In the genomic region with DNA sequence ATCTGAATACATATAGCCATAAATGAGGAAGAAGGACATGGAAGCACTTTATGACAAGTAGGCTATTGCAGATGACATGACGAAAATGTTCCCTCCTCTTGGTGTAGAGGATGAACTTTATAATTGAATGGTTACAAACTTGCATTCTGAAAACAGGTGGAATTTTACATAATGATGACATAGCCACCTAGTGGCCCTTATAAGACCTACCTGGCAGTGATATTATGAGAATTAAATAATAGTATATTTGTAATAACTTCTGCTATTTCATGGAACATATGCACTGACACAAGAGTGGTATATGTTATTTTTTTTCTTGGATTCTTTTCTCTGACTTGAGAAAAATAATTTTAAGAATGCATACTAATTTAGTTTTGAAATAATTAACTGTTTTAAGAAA, we compare ENCODE assay signal across 9 cellular contexts. TPM values are rescaled to one million over a fixed set of nuclear protein-coding genes. Genes with fewer than 3 reads are reported as not detected.
DNase-seq lines count a peak whose midpoint lies in the region; ATAC-seq and TF ChIP-seq lines count a peak whose summit lies in the region.
"Had no signal": no experiment of that assay in that cellular context is flagged by ENCODE, and none has a peak within 500 bp of the region (broad histone marks: within the 10 kb centered on the region; RNA-seq: fewer than 3 reads in every experiment).

No MANE protein-coding gene starts in this region.

- no peak overlapping the region for H3K9ac ChIP-seq in PC-3 (ENCODE audit: low read length)

- no peaks in the 10 kb centered on the region for H3K4me1 ChIP-seq in heart left ventricle
- no peaks in the 10 kb centered on the region for H3K4me1 ChIP-seq in right cardiac atrium (ENCODE audit: control insufficient read depth, insufficient read depth, low read length)
- H3K4me1 ChIP-seq in PC-3 (ENCODE audit: insufficient read depth, low read length) = no peaks in the 10 kb centered on the region
- no peaks in the 10 kb centered on the region for H3K4me1 ChIP-seq in esophagus squamous epithelium

- H2AFZ ChIP-seq in PC-3 (ENCODE audit: low read length) = no peak overlapping the region

- ATAC-seq in heart left ventricle (no peak), right cardiac atrium (no peak), PC-3 (peak; percentile 43), HG02623 (IDR thresholded peaks at IDR 0.05; ENCODE audit: unreplicated experiment) (no peak)

- H3K4me1 Mint-ChIP-seq in type B pancreatic cell (ENCODE audit: unreplicated experiment) = no peaks in the 10 kb centered on the region

- POLR2A ChIA-PET in PC-3 (lab: Charles Lee; ENCODE audit: unreplicated experiment) = no interaction called here

- no peaks in the 10 kb centered on the region for H3K9me2 ChIP-seq in PC-3 (replicated peaks; ENCODE audit: low read length)

- no peak overlapping the region for H3K4me2 ChIP-seq in PC-3 (ENCODE audit: low read length)

- no peaks in the 10 kb centered on the region for H3K36me3 Mint-ChIP-seq in type B pancreatic cell

- H4K20me1 ChIP-seq in PC-3 (ENCODE audit: low read length) = no peaks in the 10 kb centered on the region

- no TSS peak for BruUV-seq in PC-3 (replicated peaks; lab: Mats Ljungman, UMichigan)

- H3K9me3 Mint-ChIP-seq in type B pancreatic cell = no peaks in the 10 kb centered on the region

- no peaks in the 10 kb centered on the region for H3K79me2 ChIP-seq in PC-3 (ENCODE audit: low read length)

- no peak overlapping the region for H3K27ac Mint-ChIP-seq in type B pancreatic cell

- H3K4me3 Mint-ChIP-seq in type B pancreatic cell = no peak overlapping the region

- no peak for DNase-seq in heart left ventricle
- DNase-seq in right cardiac atrium = no peak
- peak; percentile 52 for DNase-seq in PC-3
- no peak for DNase-seq in esophagus squamous epithelium (lab: John Stamatoyannopoulos, UW)
- no peak for DNase-seq in type B pancreatic cell (ENCODE audit: extremely low spot score, unreplicated experiment)
- no peak for DNase-seq in NCI-H146 treated with DMSO at 0.1 percent for 48 hours (lab: John Stamatoyannopoulos, UW; ENCODE audit: unreplicated experiment)
- DNase-seq in NCI-H2081 treated with DMSO at 0.1 percent for 48 hours (lab: John Stamatoyannopoulos, UW) = no peak
- DNase-seq: DMS79 treated with DMSO at 0.1 percent for 48 hours had no signal

- H3K27ac ChIP-seq in heart left ventricle = no peak overlapping the region
- no peak overlapping the region for H3K27ac ChIP-seq in right cardiac atrium (ENCODE audit: low read length)
- H3K27ac ChIP-seq in PC-3 (ENCODE audit: low read length) = no peak overlapping the region
- no peak overlapping the region for H3K27ac ChIP-seq in esophagus squamous epithelium

- H3F3A ChIP-seq in PC-3 (ENCODE audit: low read length, unreplicated experiment) = no peaks in the 10 kb centered on the region

- intact Hi-C loops in heart left ventricle (cut with DNase I) = no loop called here
- intact Hi-C loops in right cardiac atrium (cut with DNase I) = no loop called here
- intact Hi-C loops in PC-3 (cut with micrococcal nuclease) = loop anchor here (1.0 to 2.0 kb wide), 2 partner anchors 112 to 236 kb away; no protein-coding TSS in a partner anchor
- intact Hi-C loops in esophagus squamous epithelium (cut with DNase I) = no loop called here

- peaks cover 0 to 9% (median 0%) of the 10 kb centered on the region in 12 donors for H3K9me3 ChIP-seq in heart left ventricle
- H3K9me3 ChIP-seq in right cardiac atrium (ENCODE audit: control insufficient read depth, low read length) = no peaks in the 10 kb centered on the region
- no peaks in the 10 kb centered on the region for H3K9me3 ChIP-seq in PC-3 (ENCODE audit: low read length)
- H3K9me3 ChIP-seq in esophagus squamous epithelium = no peaks in the 10 kb centered on the region

- no peaks in the 10 kb centered on the region for H3K27me3 ChIP-seq in heart left ventricle
- H3K27me3 ChIP-seq in right cardiac atrium (ENCODE audit: control insufficient read depth, insufficient read depth) = no peaks in the 10 kb centered on the region
- peaks cover 9% of the 10 kb centered on the region for H3K27me3 ChIP-seq in PC-3 (ENCODE audit: low read length)
- no peaks in the 10 kb centered on the region for H3K27me3 ChIP-seq in esophagus squamous epithelium

- CTCF ChIA-PET in PC-3 (lab: Charles Lee) = interaction anchor here (0.8 kb wide), 1 partner anchor 24 kb away, joined by 4 read pairs; no protein-coding TSS in a partner anchor

- no peak overlapping the region for H3K4me3 ChIP-seq in heart left ventricle
- no peak overlapping the region for H3K4me3 ChIP-seq in right cardiac atrium (ENCODE audit: low read length)
- no peak overlapping the region for H3K4me3 ChIP-seq in PC-3 (ENCODE audit: low read length)
- no peak overlapping the region for H3K4me3 ChIP-seq in esophagus squamous epithelium

- peaks cover 0 to 47% (median 22%) of the 10 kb centered on the region in 9 donors for H3K36me3 ChIP-seq in heart left ventricle
- no peaks in the 10 kb centered on the region for H3K36me3 ChIP-seq in PC-3 (ENCODE audit: low read depth, low read length)
- H3K36me3 ChIP-seq in esophagus squamous epithelium = peaks cover 0 to 29% (median 11%) of the 10 kb centered on the region in 3 donors

- TF ChIP-seq CTCF in heart left ventricle (IDR thresholded peaks at IDR 0.05) = peak in 10 of 12 donors; percentile 12 to 35 (median 21)
- peak; percentile 60 for TF ChIP-seq CTCF in PC-3 (conservative IDR thresholded peaks at IDR 0.05; ENCODE audit: low read depth, low read length)
- peak in 5 of 6 experiments; percentile 26 to 63 (median 44) for TF ChIP-seq CTCF in esophagus squamous epithelium (IDR thresholded peaks at IDR 0.05)
- peak; percentile 64 for TF ChIP-seq CTCF in type B pancreatic cell (conservative IDR thresholded peaks at IDR 0.05)

- no peaks in the 10 kb centered on the region for H3K27me3 Mint-ChIP-seq in type B pancreatic cell

- TF ChIP-seq POLR2A in heart left ventricle (IDR thresholded peaks at IDR 0.05) (no peak), esophagus squamous epithelium (IDR thresholded peaks at IDR 0.05) (no peak)

- WGBS in heart left ventricle, 4 donors = 80 to 94% (median 87%) methylated on average over 1 of the region's 1 CpG
- 83% methylated on average over 1 of the region's 1 CpG for WGBS in right cardiac atrium
- 47 to 52% methylated on average over 1 of the region's 1 CpG for WGBS in esophagus squamous epithelium, 2 donors

RNA-seq across cellular contexts. Expression of gene TRIM22, which starts 22.9 kb away (rescaled TPM):
- total RNA-seq in heart left ventricle (10 to 100 TPM in 8 of 9 donors, 1 to 10 TPM in 1; 9.4 to 83.0 (median 17.0) TPM), right cardiac atrium (10 to 100 TPM; 23.1 to 24.2 (median 24.1) TPM), PC-3 (2014; rRNA removed) (not detected in 2 replicates), esophagus squamous epithelium (10 to 100 TPM; 16.0 to 51.9 (median 32.1) TPM), type B pancreatic cell (ENCODE audit: low replicate concordance) (27.4 and 72.5 TPM in 2 replicates)
- polyA plus RNA-seq in heart left ventricle (1 to 10 TPM; 9.2 to 10.0 TPM), right cardiac atrium (14.4 TPM)

RNA-seq across cellular contexts. Expression of gene OR56B1, which starts 23.7 kb away (rescaled TPM):
- total RNA-seq in heart left ventricle = under 1 TPM in 1 of 9 donors, not detected in 8; 0.13 TPM
- polyA plus RNA-seq in heart left ventricle = not detected
- not detected for total RNA-seq in right cardiac atrium
- not detected for polyA plus RNA-seq in right cardiac atrium
- total RNA-seq in PC-3 (2014; rRNA removed) = not detected in 2 replicates
- not detected for total RNA-seq in esophagus squamous epithelium
- not detected in 2 replicates for total RNA-seq in type B pancreatic cell (ENCODE audit: low replicate concordance)

RNA-seq across cellular contexts. Expression of gene TRIM5, which starts 27.6 kb away (rescaled TPM):
- total RNA-seq in heart left ventricle (10 to 100 TPM in 2 of 9 donors, 1 to 10 TPM in 7; 7.5 to 15.9 (median 8.9) TPM), right cardiac atrium (10 to 100 TPM in 2 of 4 donors, 1 to 10 TPM in 2; 7.9 to 11.7 (median 9.6) TPM), PC-3 (2014; rRNA removed) (16.1 and 18.6 TPM in 2 replicates), esophagus squamous epithelium (10 to 100 TPM; 12.6 to 15.7 (median 14.9) TPM), type B pancreatic cell (ENCODE audit: low replicate concordance) (30.0 and 32.3 TPM in 2 replicates)
- polyA plus RNA-seq in heart left ventricle (1 to 10 TPM; 4.7 to 8.2 TPM), right cardiac atrium (6.3 TPM)

RNA-seq across cellular contexts. Expression of gene OR52N4, which starts 41.5 kb away (rescaled TPM):
- total RNA-seq in heart left ventricle (under 1 TPM in 1 of 9 donors, not detected in 8; 0.38 TPM), right cardiac atrium (not detected), PC-3 (2014; rRNA removed) (not detected in 2 replicates), esophagus squamous epithelium (not detected), type B pancreatic cell (ENCODE audit: low replicate concordance) (not detected in 2 replicates)
- polyA plus RNA-seq in heart left ventricle (not detected), right cardiac atrium (not detected)

Comparison
In these comparisons a context has a peak if more than half of its experiments do, and no peak if none do; other contexts are left out.
1. RNA of gene TRIM22, which starts 22.9 kb away (total RNA-seq): 16.0 to 51.9 TPM in esophagus squamous epithelium, 27.4 to 72.5 TPM in type B pancreatic cell, 23.1 to 24.2 TPM in right cardiac atrium and 9.4 to 83.0 TPM in heart left ventricle; not detected in PC-3; every median in the first group is over 10 times any median in the second.
2. Peak in every context shown above with its lines, with median percentiles within 50 percentile points of each other: CTCF ChIP-seq.